In genomic region chr12:108008163-108008562, GRCh38 we compare ENCODE assay signal across 30 cellular contexts.
"Had no signal": no experiment of that assay in that cellular context is flagged by ENCODE, and none has a peak within 500 bp of the region (broad histone marks: within the 10 kb centered on the region; RNA-seq: fewer than 3 reads in every experiment).

No MANE protein-coding gene starts in this region.

- H3K4me3 ChIP-seq: coronary artery, dorsolateral prefrontal cortex had no signal

- ATAC-seq: activated CD8-positive, alpha-beta memory T cell treated with anti-CD3 and anti-CD28 coated beads, Interleukin-2, amount 10 ng/mL, durations not matched to agents 7 days and 5 days; esophagus mucosa; WTC11 had no signal

- H3K36me3 Mint-ChIP-seq: activated CD8-positive, alpha-beta memory T cell treated with anti-CD3 and anti-CD28 coated beads, Interleukin-2, amount 10 ng/mL, durations not matched to agents 7 days and 5 days; activated naive CD4-positive, alpha-beta T cell treated with anti-CD3 and anti-CD28 coated beads, Interleukin-2, amount 50 U/mL, for 24 hours; activated naive CD8-positive, alpha-beta T cell treated with anti-CD3 and anti-CD28 coated beads, Interleukin-2, amount 10 ng/mL, durations not matched to agents 7 days and 5 days; WTC11 had no signal

- H3K9me3 Mint-ChIP-seq: activated CD4-positive, alpha-beta memory T cell treated with anti-CD3 and anti-CD28 coated beads, Interleukin-2, amount 10 ng/mL, durations not matched to agents 7 days and 5 days; activated CD4-positive, alpha-beta T cell treated with anti-CD3 and anti-CD28 coated beads, Interleukin-2, amount 10 ng/mL, durations not matched to agents 7 days and 5 days; activated naive CD4-positive, alpha-beta T cell treated with anti-CD3 and anti-CD28 coated beads for 36 hours; activated naive CD4-positive, alpha-beta T cell treated with anti-CD3 and anti-CD28 coated beads, Interleukin-2, amount 50 U/mL, for 24 hours; activated naive CD8-positive, alpha-beta T cell treated with anti-CD3 and anti-CD28 coated beads, Interleukin-2, amount 10 ng/mL, durations not matched to agents 7 days and 5 days; activated T-helper 1 cell treated with anti-CD3 and anti-CD28 coated beads, Interleukin-12 subunit alpha, Interleukin-12 subunit beta, Interleukin-2, Interleukin-4 antibody, amounts not matched to agents 30 ng/mL and 10 ng/mL and 1 ng/mL, durations not matched to agents 14 hours and 24 hours and 36 hours; activated T-helper 2 cell treated with anti-CD3 and anti-CD28 coated beads, Interferon-gamma antibody, Interleukin-2, Interleukin-4, amounts not matched to agents 10 μg/mL and 5 μg/mL and 100 μg/mL, durations not matched to agents 14 hours and 24 hours and 36 hours; central memory CD8-positive, alpha-beta T cell; dendritic cell treated with granulocyte-macrophage colony-stimulating factor and Interleukin-4, amounts not matched to agents 40 ng/mL and 50 ng/mL, for 4 days; endodermal cell; WTC11 had no signal

- H3K27ac Mint-ChIP-seq: activated CD4-positive, alpha-beta memory T cell treated with anti-CD3 and anti-CD28 coated beads, Interleukin-2, amount 10 ng/mL, durations not matched to agents 7 days and 5 days; activated CD4-positive, alpha-beta T cell treated with anti-CD3 and anti-CD28 coated beads, Interleukin-2, amount 10 ng/mL, durations not matched to agents 7 days and 5 days; activated CD8-positive, alpha-beta memory T cell treated with anti-CD3 and anti-CD28 coated beads, Interleukin-2, amount 10 ng/mL, durations not matched to agents 7 days and 5 days; activated naive CD4-positive, alpha-beta T cell treated with anti-CD3 and anti-CD28 coated beads for 36 hours; activated naive CD4-positive, alpha-beta T cell treated with anti-CD3 and anti-CD28 coated beads, Interleukin-2, amount 50 U/mL, for 24 hours; activated naive CD8-positive, alpha-beta T cell treated with anti-CD3 and anti-CD28 coated beads, Interleukin-2, amount 10 ng/mL, durations not matched to agents 7 days and 5 days; activated T-helper 1 cell treated with anti-CD3 and anti-CD28 coated beads, Interleukin-12 subunit alpha, Interleukin-12 subunit beta, Interleukin-2, Interleukin-4 antibody, amounts not matched to agents 30 ng/mL and 10 ng/mL and 1 ng/mL, durations not matched to agents 14 hours and 24 hours and 36 hours; activated T-helper 2 cell treated with anti-CD3 and anti-CD28 coated beads, Interferon-gamma antibody, Interleukin-2, Interleukin-4, amounts not matched to agents 10 μg/mL and 5 μg/mL and 100 μg/mL, durations not matched to agents 14 hours and 24 hours and 36 hours; dendritic cell treated with granulocyte-macrophage colony-stimulating factor and Interleukin-4, amounts not matched to agents 40 ng/mL and 50 ng/mL, for 4 days; endodermal cell; WTC11 had no signal

- H3K27ac ChIP-seq: brain microvascular endothelial cell, coronary artery, dorsolateral prefrontal cortex, VCaP had no signal

- H3K27me3 ChIP-seq: brain microvascular endothelial cell had no signal

- DNase-seq: activated CD4-positive, alpha-beta memory T cell treated with anti-CD3 and anti-CD28 coated beads, Interleukin-2, amount 10 ng/mL, durations not matched to agents 7 days and 5 days; activated CD4-positive, alpha-beta T cell treated with anti-CD3 and anti-CD28 coated beads for 1 hour; activated CD4-positive, alpha-beta T cell treated with anti-CD3 and anti-CD28 coated beads for 4 hours; activated CD4-positive, alpha-beta T cell treated with anti-CD3 and anti-CD28 coated beads, Interleukin-2, amount 10 ng/mL, durations not matched to agents 7 days and 5 days; activated CD4-positive, alpha-beta T cell treated with anti-CD3 and anti-CD28 coated beads, Interleukin-2, amount 50 U/mL, for 4 hours; activated CD8-positive, alpha-beta memory T cell treated with anti-CD3 and anti-CD28 coated beads, Interleukin-2, amount 10 ng/mL, durations not matched to agents 7 days and 5 days; activated CD8-positive, alpha-beta memory T cell treated with anti-CD3 and anti-CD28 coated beads, Interleukin-2, amount 50 U/mL, for 4 hours; activated effector memory CD4-positive, alpha-beta T cell treated with anti-CD3 and anti-CD28 coated beads, Interleukin-2, amount 50 U/mL, for 16 hours; activated naive CD4-positive, alpha-beta T cell treated with anti-CD3 and anti-CD28 coated beads for 36 hours; activated naive CD8-positive, alpha-beta T cell treated with anti-CD3 and anti-CD28 coated beads, Interleukin-2, amount 10 ng/mL, durations not matched to agents 7 days and 5 days; activated T-cell treated with anti-CD3 and anti-CD28 coated beads, Interleukin-2, amount 50 U/mL, for 1 hour; activated T-cell treated with anti-CD3 and anti-CD28 coated beads, Interleukin-2, amount 50 U/mL, for 48 hours; amniotic stem cell; anterior cingulate cortex; brain microvascular endothelial cell; dorsolateral prefrontal cortex; effector memory CD4-positive, alpha-beta T cell; endodermal cell; foreskin fibroblast; head of caudate nucleus; T-helper 2 cell had no signal

- H3K36me3 ChIP-seq: brain microvascular endothelial cell had no signal

- H3K4me3 Mint-ChIP-seq: activated CD4-positive, alpha-beta memory T cell treated with anti-CD3 and anti-CD28 coated beads, Interleukin-2, amount 10 ng/mL, durations not matched to agents 7 days and 5 days; activated CD4-positive, alpha-beta T cell treated with anti-CD3 and anti-CD28 coated beads, Interleukin-2, amount 10 ng/mL, durations not matched to agents 7 days and 5 days; activated CD8-positive, alpha-beta memory T cell treated with anti-CD3 and anti-CD28 coated beads, Interleukin-2, amount 10 ng/mL, durations not matched to agents 7 days and 5 days; activated naive CD4-positive, alpha-beta T cell treated with anti-CD3 and anti-CD28 coated beads for 36 hours; activated naive CD4-positive, alpha-beta T cell treated with anti-CD3 and anti-CD28 coated beads, Interleukin-2, amount 50 U/mL, for 24 hours; activated naive CD8-positive, alpha-beta T cell treated with anti-CD3 and anti-CD28 coated beads, Interleukin-2, amount 10 ng/mL, durations not matched to agents 7 days and 5 days; activated T-helper 1 cell treated with anti-CD3 and anti-CD28 coated beads, Interleukin-12 subunit alpha, Interleukin-12 subunit beta, Interleukin-2, Interleukin-4 antibody, amounts not matched to agents 30 ng/mL and 10 ng/mL and 1 ng/mL, durations not matched to agents 14 hours and 24 hours and 36 hours; central memory CD8-positive, alpha-beta T cell; dendritic cell treated with granulocyte-macrophage colony-stimulating factor and Interleukin-4, amounts not matched to agents 40 ng/mL and 50 ng/mL, for 4 days; endodermal cell; WTC11 had no signal

- H3K4me1 Mint-ChIP-seq: activated CD4-positive, alpha-beta memory T cell treated with anti-CD3 and anti-CD28 coated beads, Interleukin-2, amount 10 ng/mL, durations not matched to agents 7 days and 5 days; activated CD4-positive, alpha-beta T cell treated with anti-CD3 and anti-CD28 coated beads, Interleukin-2, amount 10 ng/mL, durations not matched to agents 7 days and 5 days; activated CD8-positive, alpha-beta memory T cell treated with anti-CD3 and anti-CD28 coated beads, Interleukin-2, amount 10 ng/mL, durations not matched to agents 7 days and 5 days; activated naive CD4-positive, alpha-beta T cell treated with anti-CD3 and anti-CD28 coated beads, Interleukin-2, amount 50 U/mL, for 24 hours; activated naive CD8-positive, alpha-beta T cell treated with anti-CD3 and anti-CD28 coated beads, Interleukin-2, amount 10 ng/mL, durations not matched to agents 7 days and 5 days; central memory CD8-positive, alpha-beta T cell had no signal
